Comparison of ENCODE assay signal across 15 cellular contexts in the genomic region with DNA sequence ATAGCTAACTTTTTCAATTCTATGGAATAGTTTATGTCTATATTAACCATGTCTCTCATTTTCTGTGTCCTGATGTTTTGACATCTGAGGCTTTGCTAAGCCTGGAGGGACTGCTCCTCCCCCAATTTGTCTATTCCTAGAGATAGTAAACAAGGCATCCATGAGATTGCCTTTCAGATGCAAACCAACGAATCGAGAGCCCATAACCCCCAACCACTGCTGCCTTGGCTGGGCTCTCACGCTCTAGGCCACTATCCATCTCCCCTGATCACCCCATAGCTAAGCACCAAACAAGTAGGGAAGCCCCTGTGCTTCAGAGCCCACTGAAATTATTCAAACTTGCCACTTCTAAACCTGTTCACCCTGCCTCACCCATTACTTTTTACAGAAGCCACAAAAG.
DNase-seq lines count a peak whose midpoint lies in the region; ATAC-seq and TF ChIP-seq lines count a peak whose summit lies in the region.
"Had no signal": no experiment of that assay in that cellular context is flagged by ENCODE, and none has a peak within 500 bp of the region (broad histone marks: within the 10 kb centered on the region; RNA-seq: fewer than 3 reads in every experiment).

No MANE protein-coding gene starts in this region.

- no peaks in the 10 kb centered on the region for H3K79me2 ChIP-seq in GM23338 (replicated peaks; ENCODE audit: insufficient read depth)

- peaks cover 14% of the 10 kb centered on the region for H3K4me1 ChIP-seq in GM23338 (ENCODE audit: insufficient read depth)
- peaks cover 3% of the 10 kb centered on the region; the same call in 1 of the 2 replicates for H3K4me1 ChIP-seq in IMR-90 (ENCODE audit: control insufficient read depth, insufficient read depth, low read length)
- H3K4me1 ChIP-seq in esophagus muscularis mucosa: no peaks in the 10 kb centered on the region
- H3K4me1 ChIP-seq: BLaER1, Caco-2 had no signal

- CTCF ChIA-PET in IMR-90 (lab: Yijun Ruan, JAX): no interaction called here

- in situ Hi-C loops in IMR-90 (cut with MboI; ENCODE audit: low sequenced_read_pairs): no loop called here

- POLR2A ChIA-PET in IMR-90 (lab: Charles Lee; ENCODE audit: unreplicated experiment): no interaction called here

- intact Hi-C loops in IMR-90 (cut with micrococcal nuclease) (no loop called here), esophagus muscularis mucosa (cut with DNase I) (no loop called here)

- H3K36me3 Mint-ChIP-seq in GM23338 (ENCODE audit: low read depth): peaks cover 2% of the 10 kb centered on the region; the same call in 1 of the 3 replicates
- H3K36me3 Mint-ChIP-seq: CD8-positive, alpha-beta memory T cell had no signal

- DNase-seq in GM23338 (ENCODE audit: low spot score) (peak; percentile 23), IMR-90 (no peak), esophagus muscularis mucosa (ENCODE audit: extremely low spot score) (peak; percentile 42), iPS-NIHi7 (ENCODE audit: extremely low spot score) (peak; percentile 26), foreskin melanocyte (no peak)
- DNase-seq in stimulated activated CD4-positive, alpha-beta T cell treated with anti-CD3 and anti-CD28 coated beads, Interleukin-12 subunit alpha, Interleukin-12 subunit beta, amount 100 ng/mL, for 4 hours: no peak
- DNase-seq: 8988T; AML-193; Caco-2; CD8-positive, alpha-beta memory T cell; GM23248; HCEC 1CT; HFFc6 had no signal

- H4K8ac ChIP-seq in IMR-90 (ENCODE audit: low read depth in 2 of 2, low read length in 2 of 2): no peak overlapping the region

- H3K9me1 ChIP-seq in IMR-90 (ENCODE audit: insufficient read depth, low read length): no peaks in the 10 kb centered on the region; the same call in 1 of the 2 replicates

- H3K79me1 ChIP-seq in IMR-90 (ENCODE audit: low read depth in 1 of 2, low read length in 2 of 2): no peaks in the 10 kb centered on the region

- no peaks in the 10 kb centered on the region for H3F3A ChIP-seq in GM23338 (replicated peaks; ENCODE audit: low read depth)

- H3K27ac ChIP-seq in GM23338 (ENCODE audit: low read depth) (no peak overlapping the region), IMR-90 (ENCODE audit: insufficient read depth, low read length) (no peak overlapping the region), esophagus muscularis mucosa (replicated peaks in 1 of 4) (no peak overlapping the region)
- H3K27ac ChIP-seq: BLaER1, GM23248 had no signal

- TF ChIP-seq EP300 in esophagus muscularis mucosa (IDR thresholded peaks at IDR 0.05): no peak

- H3K14ac ChIP-seq in IMR-90 (replicated peaks; ENCODE audit: low read depth, low read length): no peak overlapping the region

- H3K4me2 ChIP-seq in GM23338 (peak overlapping the region; percentile 14; the same call in 1 of the 2 replicates), IMR-90 (ENCODE audit: low read depth, low read length) (no peak overlapping the region)
- H3K4me2 ChIP-seq: BLaER1 had no signal

- H3K18ac ChIP-seq in IMR-90 (ENCODE audit: low read depth, low read length): no peak overlapping the region

- H3K4ac ChIP-seq in IMR-90 (ENCODE audit: low read depth, low read length): no peak overlapping the region

- peaks cover 14% of the 10 kb centered on the region for H3K4me1 Mint-ChIP-seq in GM23338
- H3K4me1 Mint-ChIP-seq: CD8-positive, alpha-beta memory T cell had no signal

- H3K27me3 Mint-ChIP-seq in GM23338 (ENCODE audit: insufficient read depth, low read depth, poor library complexity): peaks cover 4% of the 10 kb centered on the region

- no peak for TF ChIP-seq RAD21 in IMR-90 (IDR thresholded peaks at IDR 0.05; ENCODE audit: low read length)

- H4K5ac ChIP-seq in IMR-90 (ENCODE audit: low read depth, low read length): no peak overlapping the region

- H3K9ac ChIP-seq in IMR-90 (ENCODE audit: low read depth, low read length): no peak overlapping the region
- H3K9ac ChIP-seq: BLaER1, GM23248 had no signal

- no peak overlapping the region for H2BK5ac ChIP-seq in IMR-90 (ENCODE audit: low read depth, low read length, poor library complexity, severe bottlenecking)

- H2AK9ac ChIP-seq in IMR-90 (replicated peaks; ENCODE audit: low read depth, low read length, poor library complexity): no peak overlapping the region

- H3K56ac ChIP-seq in IMR-90 (ENCODE audit: extremely low read depth, insufficient read depth, low read length): peak overlapping the region; percentile 43; the same call in 1 of the 2 replicates

- dilution Hi-C loops in IMR-90 (cut with HindIII; ENCODE audit: low sequenced_read_pairs, unreplicated experiment): no loop called here

- H2BK15ac ChIP-seq in IMR-90 (ENCODE audit: low read depth, low read length): peak overlapping the region; percentile 53; the same call in 1 of the 3 replicates

- H4K20me1 ChIP-seq in GM23338 (replicated peaks; ENCODE audit: insufficient read depth): no peaks in the 10 kb centered on the region
- H4K20me1 ChIP-seq in IMR-90 (ENCODE audit: insufficient read depth, low read length): no peaks in the 10 kb centered on the region
- H4K20me1 ChIP-seq: BLaER1 had no signal

- peak overlapping the region; percentile 14; the same call in 1 of the 2 replicates for H3K4me3 ChIP-seq in GM23338
- H3K4me3 ChIP-seq in IMR-90 (ENCODE audit: insufficient read depth, low read depth, low read length): no peak overlapping the region
- H3K4me3 ChIP-seq in esophagus muscularis mucosa: no peak overlapping the region
- H3K4me3 ChIP-seq: BLaER1, GM23248 had no signal

- TF ChIP-seq POLR2A in IMR-90 (IDR thresholded peaks at IDR 0.05; ENCODE audit: low read depth, low read length) (no peak), esophagus muscularis mucosa (IDR thresholded peaks at IDR 0.05; ENCODE audit: low read depth) (no peak)

- H3K27me3 ChIP-seq in GM23338 (ENCODE audit: insufficient read depth) (no peaks in the 10 kb centered on the region), IMR-90 (ENCODE audit: control insufficient read depth, insufficient read depth, low read length) (no peaks in the 10 kb centered on the region), esophagus muscularis mucosa (peaks cover 0 to 12% (median 0%) of the 10 kb centered on the region in 4 donors)
- H3K27me3 ChIP-seq: BLaER1 had no signal

- H3K27ac Mint-ChIP-seq in GM23338: no peak overlapping the region; the same call in 1 of the 2 replicates
- H3K27ac Mint-ChIP-seq: CD8-positive, alpha-beta memory T cell; HFFc6 had no signal

- ATAC-seq in GM23338 (peak; percentile 79), IMR-90 (ENCODE audit: low read depth) (no peak), HG03432 (IDR thresholded peaks at IDR 0.05; ENCODE audit: unreplicated experiment) (no peak)

- no peaks in the 10 kb centered on the region for H3K9me3 ChIP-seq in IMR-90 (ENCODE audit: control insufficient read depth, insufficient read depth, low read length)
- no peaks in the 10 kb centered on the region for H3K9me3 ChIP-seq in esophagus muscularis mucosa
- H3K9me3 ChIP-seq: BLaER1, Caco-2 had no signal

- H3K36me3 ChIP-seq in GM23338 (ENCODE audit: insufficient read depth) (peaks cover 4% of the 10 kb centered on the region; the same call in 1 of the 2 replicates), IMR-90 (ENCODE audit: control insufficient read depth, insufficient read depth, low read length) (no peaks in the 10 kb centered on the region), esophagus muscularis mucosa (no peaks in the 10 kb centered on the region)
- H3K36me3 ChIP-seq: BLaER1 had no signal

- no TSS peak for BruUV-seq in IMR-90 (replicated peaks; lab: Mats Ljungman, UMichigan)

- no CpG with 5 or more reads among the region's 3 CpGs for WGBS in IMR-90 (ENCODE audit: extremely low coverage in 2 of 2, insufficient read length in 1 of 2), 2 experiments
- WGBS in esophagus muscularis mucosa: 81% methylated on average over 3 of the region's 3 CpGs

- H2AFZ ChIP-seq in GM23338 (0 out of 2 replicates have a peak overlapping the region, but pooled peaks have one; percentile 44), IMR-90 (replicated peaks; ENCODE audit: low read length, poor library complexity) (peak overlapping the region; percentile 5)
- H2AFZ ChIP-seq: GM23248 had no signal

- H2AK5ac ChIP-seq in IMR-90 (ENCODE audit: low read depth, low read length): no peak overlapping the region

- no peak overlapping the region for H3K4me3 Mint-ChIP-seq in GM23338
- H3K4me3 Mint-ChIP-seq: CD8-positive, alpha-beta memory T cell; HFFc6 had no signal

- H2BK20ac ChIP-seq in IMR-90 (ENCODE audit: low read depth, low read length): no peak overlapping the region

- no peak overlapping the region; the same call in 1 of the 2 replicates for H4K91ac ChIP-seq in IMR-90 (ENCODE audit: insufficient read depth, low read depth, low read length)

- no peak overlapping the region for H2BK120ac ChIP-seq in IMR-90 (ENCODE audit: low read depth, low read length)

- peaks cover 3% of the 10 kb centered on the region; the same call in 2 of the 3 replicates for H3K9me3 Mint-ChIP-seq in GM23338
- H3K9me3 Mint-ChIP-seq: CD8-positive, alpha-beta memory T cell; HFFc6 had no signal

- no peak overlapping the region for H3K23ac ChIP-seq in IMR-90 (ENCODE audit: low read depth, low read length)

- no peak for TF ChIP-seq CTCF in GM23338 (conservative IDR thresholded peaks at IDR 0.05; ENCODE audit: low read depth in 2 of 2)
- TF ChIP-seq CTCF in IMR-90 (conservative IDR thresholded peaks at IDR 0.05; ENCODE audit: low read depth, low read length): no peak
- TF ChIP-seq CTCF in esophagus muscularis mucosa (IDR thresholded peaks at IDR 0.05): no peak

- no peaks in the 10 kb centered on the region for H3K9me2 ChIP-seq in GM23338 (ENCODE audit: insufficient read depth)

TF ChIP-seq in GM23338, 12 proteins besides CTCF, POLR2A, EP300 and RAD21 (continues in another document):
- no peak for TF ChIP-seq ZNF114 (CRISPR knock-in tag; IDR thresholded peaks at IDR 0.05)
- TF ChIP-seq, protein P1, sequence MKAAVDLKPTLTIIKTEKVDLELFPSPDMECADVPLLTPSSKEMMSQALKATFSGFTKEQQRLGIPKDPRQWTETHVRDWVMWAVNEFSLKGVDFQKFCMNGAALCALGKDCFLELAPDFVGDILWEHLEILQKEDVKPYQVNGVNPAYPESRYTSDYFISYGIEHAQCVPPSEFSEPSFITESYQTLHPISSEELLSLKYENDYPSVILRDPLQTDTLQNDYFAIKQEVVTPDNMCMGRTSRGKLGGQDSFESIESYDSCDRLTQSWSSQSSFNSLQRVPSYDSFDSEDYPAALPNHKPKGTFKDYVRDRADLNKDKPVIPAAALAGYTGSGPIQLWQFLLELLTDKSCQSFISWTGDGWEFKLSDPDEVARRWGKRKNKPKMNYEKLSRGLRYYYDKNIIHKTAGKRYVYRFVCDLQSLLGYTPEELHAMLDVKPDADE (IDR thresholded peaks at IDR 0.05): no peak

TF ChIP-seq in IMR-90, 13 proteins besides CTCF, POLR2A, EP300 and RAD21:
- TF ChIP-seq MAFK (IDR thresholded peaks at IDR 0.05; ENCODE audit: low read depth, low read length) (no peak), FOS (IDR thresholded peaks at IDR 0.05; ENCODE audit: low read depth, low read length) (no peak), SMC3 (IDR thresholded peaks at IDR 0.05; ENCODE audit: low read depth, low read length) (no peak)

Comparison
In these comparisons a context has a peak if more than half of its experiments do, and no peak if none do; other contexts are left out.
1. DNase-seq: peak in GM23338 (single experiment), esophagus muscularis mucosa (single experiment) and iPS-NIHi7 (single experiment); none in IMR-90 (single experiment), stimulated activated CD4-positive, alpha-beta T cell treated with anti-CD3 and anti-CD28 coated beads, Interleukin-12 subunit alpha, Interleukin-12 subunit beta, amount 100 ng/mL, for 4 hours (single experiment) and foreskin melanocyte (single experiment).